In genomic region chr18:58748899-58749595, GRCh38 we compare ENCODE assay signal across 30 cellular contexts.
"Had no signal": no experiment of that assay in that cellular context is flagged by ENCODE, and none has a peak within 500 bp of the region (broad histone marks: within the 10 kb centered on the region; RNA-seq: fewer than 3 reads in every experiment).

No MANE protein-coding gene starts in this region.

- H3K27me3 Mint-ChIP-seq: activated CD8-positive, alpha-beta memory T cell treated with anti-CD3 and anti-CD28 coated beads, Interleukin-2, amount 10 ng/mL, durations not matched to agents 7 days and 5 days; central memory CD8-positive, alpha-beta T cell; dendritic cell treated with granulocyte-macrophage colony-stimulating factor and Interleukin-4, amounts not matched to agents 40 ng/mL and 50 ng/mL, for 4 days; stimulated activated memory B cell treated with anti-CD40 and anti-IgM and Interleukin-4, amounts not matched to agents 10 μg/mL and 1 μg/mL and 100 μg/mL, for 72 hours had no signal

- H3K4me3 ChIP-seq: esophagus squamous epithelium, left lung, lung, mucosa of descending colon, pancreas, prostate gland, sigmoid colon, stomach, tibial artery, upper lobe of right lung had no signal

- H3K27me3 ChIP-seq: esophagus squamous epithelium, left lung, pancreas, sigmoid colon, stomach, tibial artery, upper lobe of right lung had no signal

- DNase-seq: activated CD4-positive, alpha-beta T cell treated with anti-CD3 and anti-CD28 coated beads, Interleukin-2, amount 50 U/mL, for 1 hour; activated CD8-positive, alpha-beta memory T cell treated with anti-CD3 and anti-CD28 coated beads, Interleukin-2, amount 10 ng/mL, durations not matched to agents 7 days and 5 days; activated CD8-positive, alpha-beta T cell treated with anti-CD3 and anti-CD28 coated beads, Interleukin-2, amount 10 ng/mL, durations not matched to agents 7 days and 5 days; activated naive CD4-positive, alpha-beta T cell; activated T-cell treated with anti-CD3 and anti-CD28 coated beads, Interleukin-2, amount 50 U/mL, for 48 hours; anterior cingulate cortex; endodermal cell; esophagus squamous epithelium; kidney glomerular epithelial cell; left lung; mucosa of descending colon; pancreas; retina; sigmoid colon; small intestine; stimulated activated CD4-positive, alpha-beta T cell treated with anti-CD3 and anti-CD28 coated beads, Interleukin-4, amount 100 ng/mL, for 24 hours; stomach; T-helper 1 cell; tibial artery; upper lobe of right lung had no signal

- H3K27ac Mint-ChIP-seq: activated CD8-positive, alpha-beta memory T cell treated with anti-CD3 and anti-CD28 coated beads, Interleukin-2, amount 10 ng/mL, durations not matched to agents 7 days and 5 days; activated CD8-positive, alpha-beta T cell treated with anti-CD3 and anti-CD28 coated beads, Interleukin-2, amount 10 ng/mL, durations not matched to agents 7 days and 5 days; activated naive CD4-positive, alpha-beta T cell treated with anti-CD3 and anti-CD28 coated beads, Interleukin-2, amount 50 U/mL, for 72 hours; dendritic cell treated with granulocyte-macrophage colony-stimulating factor and Interleukin-4, amounts not matched to agents 40 ng/mL and 50 ng/mL, for 4 days; endodermal cell; stimulated activated memory B cell treated with anti-CD40 and anti-IgM and Interleukin-4, amounts not matched to agents 10 μg/mL and 1 μg/mL and 100 μg/mL, for 72 hours had no signal

- H3K4me3 Mint-ChIP-seq: activated CD8-positive, alpha-beta memory T cell treated with anti-CD3 and anti-CD28 coated beads, Interleukin-2, amount 10 ng/mL, durations not matched to agents 7 days and 5 days; activated CD8-positive, alpha-beta T cell treated with anti-CD3 and anti-CD28 coated beads, Interleukin-2, amount 10 ng/mL, durations not matched to agents 7 days and 5 days; central memory CD8-positive, alpha-beta T cell; dendritic cell treated with granulocyte-macrophage colony-stimulating factor and Interleukin-4, amounts not matched to agents 40 ng/mL and 50 ng/mL, for 4 days; endodermal cell; stimulated activated memory B cell treated with anti-CD40 and anti-IgM and Interleukin-4, amounts not matched to agents 10 μg/mL and 1 μg/mL and 100 μg/mL, for 72 hours had no signal

- H3K9me3 ChIP-seq: pancreas, prostate gland had no signal

- H3K4me1 ChIP-seq: left lung, pancreas, prostate gland, sigmoid colon, stomach, tibial artery, upper lobe of right lung had no signal

- H3K9me3 Mint-ChIP-seq: dendritic cell treated with granulocyte-macrophage colony-stimulating factor and Interleukin-4, amounts not matched to agents 40 ng/mL and 50 ng/mL, for 4 days had no signal

- H3K4me1 Mint-ChIP-seq: activated CD8-positive, alpha-beta memory T cell treated with anti-CD3 and anti-CD28 coated beads, Interleukin-2, amount 10 ng/mL, durations not matched to agents 7 days and 5 days; central memory CD8-positive, alpha-beta T cell; endodermal cell; stimulated activated memory B cell treated with anti-CD40 and anti-IgM and Interleukin-4, amounts not matched to agents 10 μg/mL and 1 μg/mL and 100 μg/mL, for 72 hours had no signal

- FAIRE-seq: bronchial epithelial cell, frontal cortex, small intestine had no signal

- H3K27ac ChIP-seq: esophagus squamous epithelium, left lung, pancreas, prostate gland, sigmoid colon, stomach, tibial artery, upper lobe of right lung, VCaP had no signal

- ATAC-seq: activated CD4-positive, CD25-positive, alpha-beta regulatory T cell treated with anti-CD3 and anti-CD28 coated beads, Interleukin-2, amount 50 U/mL, for 24 hours; activated CD8-positive, alpha-beta memory T cell treated with anti-CD3 and anti-CD28 coated beads, Interleukin-2, amount 10 ng/mL, durations not matched to agents 7 days and 5 days; activated CD8-positive, alpha-beta T cell treated with anti-CD3 and anti-CD28 coated beads, Interleukin-2, amount 10 ng/mL, durations not matched to agents 7 days and 5 days; activated naive CD4-positive, alpha-beta T cell treated with anti-CD3 and anti-CD28 coated beads, Interleukin-2, amount 50 U/mL, for 72 hours; left lung; mucosa of descending colon; pancreas; stimulated activated memory B cell treated with anti-CD40 and anti-IgM and Interleukin-4, amounts not matched to agents 10 μg/mL and 1 μg/mL and 100 μg/mL, for 72 hours; upper lobe of right lung had no signal
